ENCODE assay signal across 3 cellular contexts in genomic region chr7:127708201-127708600, GRCh38.
A peak's percentile ranks its signal among the peaks of the same experiment; 100 is the strongest.
TF ChIP-seq lines count a peak whose summit lies in the region.

No MANE protein-coding gene starts in this region.

TF ChIP-seq in SK-N-SH, 30 proteins besides CTCF, POLR2A, EP300 and RAD21 (continued from another document):
- TF ChIP-seq SMC3 (IDR thresholded peaks at IDR 0.05; ENCODE audit: low read depth, low read length): no peak
- no peak for TF ChIP-seq SIN3A (IDR thresholded peaks at IDR 0.05; ENCODE audit: borderline replicate concordance, low read depth, low read length)

TF ChIP-seq in SK-N-SH treated with all-trans-retinoic acid at 6 μM for 48 hours, 23 proteins besides CTCF, POLR2A, EP300 and RAD21 (continued from another document):
- TF ChIP-seq CSRNP3 (CRISPR knock-in tag; IDR thresholded peaks at IDR 0.05) (no peak), TCF4 (CRISPR knock-in tag; IDR thresholded peaks at IDR 0.05; ENCODE audit: borderline replicate concordance) (no peak), ESRRG (CRISPR knock-in tag; IDR thresholded peaks at IDR 0.05) (no peak), GLIS3 (CRISPR knock-in tag; IDR thresholded peaks at IDR 0.05) (no peak), PATZ1 (CRISPR knock-in tag; IDR thresholded peaks at IDR 0.05; ENCODE audit: borderline replicate concordance) (no peak), PPARA (CRISPR knock-in tag; IDR thresholded peaks at IDR 0.05; ENCODE audit: borderline replicate concordance) (no peak), ZNF565 (CRISPR knock-in tag; conservative IDR thresholded peaks at IDR 0.05; ENCODE audit: low read depth) (no peak), TOX (CRISPR knock-in tag; IDR thresholded peaks at IDR 0.05; ENCODE audit: borderline replicate concordance) (no peak), ARNTL (CRISPR knock-in tag; IDR thresholded peaks at IDR 0.05; ENCODE audit: borderline replicate concordance, low read depth) (no peak)

TF ChIP-seq in K562, 482 proteins besides CTCF, POLR2A, EP300 and RAD21:
- TF ChIP-seq ZNF512 (tag; IDR thresholded peaks at IDR 0.05) (peak; percentile 15; the same call in 1 of the 2 replicates), ZKSCAN8 (CRISPR knock-in tag; IDR thresholded peaks at IDR 0.05) (no peak), ELK3 (CRISPR knock-in tag; IDR thresholded peaks at IDR 0.05) (no peak), ZNF212 (CRISPR knock-in tag; IDR thresholded peaks at IDR 0.05) (no peak), PHF21A (IDR thresholded peaks at IDR 0.05; ENCODE audit: borderline replicate concordance, low read depth) (no peak), RBM14 (IDR thresholded peaks at IDR 0.05; ENCODE audit: borderline replicate concordance, insufficient read depth, low read depth, low read length) (no peak), ZNF143 (CRISPR knock-in tag; IDR thresholded peaks at IDR 0.05) (no peak), FOXP1 (CRISPR knock-in tag; IDR thresholded peaks at IDR 0.05) (no peak), BACH1 (tag; IDR thresholded peaks at IDR 0.05) (no peak), CBX2 (IDR thresholded peaks at IDR 0.05; ENCODE audit: insufficient read depth, low read length, poor library complexity, severe bottlenecking) (no peak), NFIX (CRISPR knock-in tag; IDR thresholded peaks at IDR 0.05; ENCODE audit: low read depth) (no peak), ZBTB26 (CRISPR knock-in tag; IDR thresholded peaks at IDR 0.05) (peak; percentile 83), ZBTB11 (CRISPR knock-in tag; IDR thresholded peaks at IDR 0.05) (no peak), PTBP1 (IDR thresholded peaks at IDR 0.05; ENCODE audit: low read depth, low read length) (no peak), U2AF1 (optimal IDR thresholded peaks at IDR 0.05; ENCODE audit: low read depth, low read length) (no peak), GATAD2B (IDR thresholded peaks at IDR 0.05; ENCODE audit: borderline replicate concordance) (no peak), ZHX1 (conservative IDR thresholded peaks at IDR 0.05; ENCODE audit: low read length) (no peak), GTF2F1 (IDR thresholded peaks at IDR 0.05; ENCODE audit: low read depth, low read length) (no peak), RBM15 (IDR thresholded peaks at IDR 0.05; ENCODE audit: insufficient read depth, low read length) (no peak), SMAD1 (IDR thresholded peaks at IDR 0.05; ENCODE audit: low read depth, low read length, partially characterized antibody) (no peak), ZNF217 (CRISPR knock-in tag; IDR thresholded peaks at IDR 0.05) (no peak), WHSC1 (IDR thresholded peaks at IDR 0.05; ENCODE audit: low read length) (no peak), ELF4 (CRISPR knock-in tag; IDR thresholded peaks at IDR 0.05) (0 out of 2 replicates have a peak, but pooled peaks have one; percentile 12), ESRRB (CRISPR knock-in tag; IDR thresholded peaks at IDR 0.05; ENCODE audit: borderline replicate concordance) (no peak), THRB (CRISPR knock-in tag; conservative IDR thresholded peaks at IDR 0.05) (0 out of 2 replicates have a peak, but pooled peaks have one; percentile 25), TCF15 (CRISPR knock-in tag; IDR thresholded peaks at IDR 0.05) (no peak), MEIS2 (IDR thresholded peaks at IDR 0.05; ENCODE audit: partially characterized antibody) (no peak)
